Comparison of ENCODE assay signal across 1 cellular context in the genomic region with DNA sequence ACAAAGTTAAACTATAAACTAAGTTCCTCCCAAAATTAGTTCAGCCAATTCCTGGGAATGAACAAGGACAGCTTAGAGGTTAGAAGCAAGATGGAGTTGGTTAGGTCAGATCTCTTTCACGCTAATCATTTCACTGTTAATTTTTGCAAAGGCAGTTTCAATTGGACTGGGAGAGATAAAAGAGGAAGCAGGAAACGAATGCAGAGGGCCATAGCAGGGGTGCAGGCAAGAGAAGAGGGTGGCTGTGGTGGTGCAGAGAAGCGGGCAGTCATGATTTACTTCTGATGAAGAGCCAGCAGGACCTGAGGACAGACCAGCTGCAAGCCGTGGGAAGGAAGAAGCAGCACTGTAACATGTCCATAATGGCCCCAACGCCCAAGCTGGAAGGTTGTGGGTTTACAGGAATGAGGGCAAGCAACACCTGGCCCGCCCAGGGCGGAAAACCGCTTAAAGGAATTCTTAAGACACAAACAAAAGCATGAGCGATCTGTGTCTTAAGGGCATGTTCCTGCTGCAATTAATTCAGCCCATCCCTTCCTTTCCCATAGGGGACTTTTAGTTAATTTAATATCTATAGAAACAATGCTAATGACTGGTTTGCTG.
TF ChIP-seq lines count a peak whose summit lies in the region.

No MANE protein-coding gene starts in this region.

TF ChIP-seq in GM12878, 131 proteins besides CTCF, POLR2A, EP300 and RAD21:
- TF ChIP-seq SPI1 (IDR thresholded peaks at IDR 0.05; ENCODE audit: borderline replicate concordance, insufficient read depth, low read depth, low read length) (peak; percentile 42; the same call in 1 of the 2 replicates), MYC (IDR thresholded peaks at IDR 0.05; ENCODE audit: insufficient read depth, insufficient read length, insufficient replicate concordance, low read length, severe bottlenecking) (no peak), IRF4 (IDR thresholded peaks at IDR 0.05; ENCODE audit: low read depth, low read length) (no peak), CBX5 (IDR thresholded peaks at IDR 0.05; ENCODE audit: low read depth) (no peak), IKZF2 (IDR thresholded peaks at IDR 0.05) (no peak), JUND (IDR thresholded peaks at IDR 0.05; ENCODE audit: low read depth, low read length) (no peak), MYB (IDR thresholded peaks at IDR 0.05; ENCODE audit: borderline replicate concordance, low read depth, low read length) (no peak), ZNF687 (IDR thresholded peaks at IDR 0.05) (0 out of 2 replicates have a peak, but pooled peaks have one; percentile 42)
- TF ChIP-seq, protein P1, sequence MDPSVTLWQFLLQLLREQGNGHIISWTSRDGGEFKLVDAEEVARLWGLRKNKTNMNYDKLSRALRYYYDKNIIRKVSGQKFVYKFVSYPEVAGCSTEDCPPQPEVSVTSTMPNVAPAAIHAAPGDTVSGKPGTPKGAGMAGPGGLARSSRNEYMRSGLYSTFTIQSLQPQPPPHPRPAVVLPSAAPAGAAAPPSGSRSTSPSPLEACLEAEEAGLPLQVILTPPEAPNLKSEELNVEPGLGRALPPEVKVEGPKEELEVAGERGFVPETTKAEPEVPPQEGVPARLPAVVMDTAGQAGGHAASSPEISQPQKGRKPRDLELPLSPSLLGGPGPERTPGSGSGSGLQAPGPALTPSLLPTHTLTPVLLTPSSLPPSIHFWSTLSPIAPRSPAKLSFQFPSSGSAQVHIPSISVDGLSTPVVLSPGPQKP (IDR thresholded peaks at IDR 0.05; ENCODE audit: low read depth, low read length) = no peak
- TF ChIP-seq, protein P2, sequence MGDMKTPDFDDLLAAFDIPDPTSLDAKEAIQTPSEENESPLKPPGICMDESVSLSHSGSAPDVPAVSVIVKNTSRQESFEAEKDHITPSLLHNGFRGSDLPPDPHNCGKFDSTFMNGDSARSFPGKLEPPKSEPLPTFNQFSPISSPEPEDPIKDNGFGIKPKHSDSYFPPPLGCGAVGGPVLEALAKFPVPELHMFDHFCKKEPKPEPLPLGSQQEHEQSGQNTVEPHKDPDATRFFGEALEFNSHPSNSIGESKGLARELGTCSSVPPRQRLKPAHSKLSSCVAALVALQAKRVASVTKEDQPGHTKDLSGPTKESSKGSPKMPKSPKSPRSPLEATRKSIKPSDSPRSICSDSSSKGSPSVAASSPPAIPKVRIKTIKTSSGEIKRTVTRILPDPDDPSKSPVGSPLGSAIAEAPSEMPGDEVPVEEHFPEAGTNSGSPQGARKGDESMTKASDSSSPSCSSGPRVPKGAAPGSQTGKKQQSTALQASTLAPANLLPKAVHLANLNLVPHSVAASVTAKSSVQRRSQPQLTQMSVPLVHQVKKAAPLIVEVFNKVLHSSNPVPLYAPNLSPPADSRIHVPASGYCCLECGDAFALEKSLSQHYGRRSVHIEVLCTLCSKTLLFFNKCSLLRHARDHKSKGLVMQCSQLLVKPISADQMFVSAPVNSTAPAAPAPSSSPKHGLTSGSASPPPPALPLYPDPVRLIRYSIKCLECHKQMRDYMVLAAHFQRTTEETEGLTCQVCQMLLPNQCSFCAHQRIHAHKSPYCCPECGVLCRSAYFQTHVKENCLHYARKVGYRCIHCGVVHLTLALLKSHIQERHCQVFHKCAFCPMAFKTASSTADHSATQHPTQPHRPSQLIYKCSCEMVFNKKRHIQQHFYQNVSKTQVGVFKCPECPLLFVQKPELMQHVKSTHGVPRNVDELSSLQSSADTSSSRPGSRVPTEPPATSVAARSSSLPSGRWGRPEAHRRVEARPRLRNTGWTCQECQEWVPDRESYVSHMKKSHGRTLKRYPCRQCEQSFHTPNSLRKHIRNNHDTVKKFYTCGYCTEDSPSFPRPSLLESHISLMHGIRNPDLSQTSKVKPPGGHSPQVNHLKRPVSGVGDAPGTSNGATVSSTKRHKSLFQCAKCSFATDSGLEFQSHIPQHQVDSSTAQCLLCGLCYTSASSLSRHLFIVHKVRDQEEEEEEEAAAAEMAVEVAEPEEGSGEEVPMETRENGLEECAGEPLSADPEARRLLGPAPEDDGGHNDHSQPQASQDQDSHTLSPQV (IDR thresholded peaks at IDR 0.05) = peak; percentile 86; the same call in 1 of the 2 replicates
- TF ChIP-seq, protein P3, sequence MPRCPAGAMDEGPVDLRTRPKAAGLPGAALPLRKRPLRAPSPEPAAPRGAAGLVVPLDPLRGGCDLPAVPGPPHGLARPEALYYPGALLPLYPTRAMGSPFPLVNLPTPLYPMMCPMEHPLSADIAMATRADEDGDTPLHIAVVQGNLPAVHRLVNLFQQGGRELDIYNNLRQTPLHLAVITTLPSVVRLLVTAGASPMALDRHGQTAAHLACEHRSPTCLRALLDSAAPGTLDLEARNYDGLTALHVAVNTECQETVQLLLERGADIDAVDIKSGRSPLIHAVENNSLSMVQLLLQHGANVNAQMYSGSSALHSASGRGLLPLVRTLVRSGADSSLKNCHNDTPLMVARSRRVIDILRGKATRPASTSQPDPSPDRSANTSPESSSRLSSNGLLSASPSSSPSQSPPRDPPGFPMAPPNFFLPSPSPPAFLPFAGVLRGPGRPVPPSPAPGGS (IDR thresholded peaks at IDR 0.05; ENCODE audit: borderline replicate concordance, insufficient read depth, low read depth, low read length, poor library complexity, severe bottlenecking) = no peak
